In the genomic region with DNA sequence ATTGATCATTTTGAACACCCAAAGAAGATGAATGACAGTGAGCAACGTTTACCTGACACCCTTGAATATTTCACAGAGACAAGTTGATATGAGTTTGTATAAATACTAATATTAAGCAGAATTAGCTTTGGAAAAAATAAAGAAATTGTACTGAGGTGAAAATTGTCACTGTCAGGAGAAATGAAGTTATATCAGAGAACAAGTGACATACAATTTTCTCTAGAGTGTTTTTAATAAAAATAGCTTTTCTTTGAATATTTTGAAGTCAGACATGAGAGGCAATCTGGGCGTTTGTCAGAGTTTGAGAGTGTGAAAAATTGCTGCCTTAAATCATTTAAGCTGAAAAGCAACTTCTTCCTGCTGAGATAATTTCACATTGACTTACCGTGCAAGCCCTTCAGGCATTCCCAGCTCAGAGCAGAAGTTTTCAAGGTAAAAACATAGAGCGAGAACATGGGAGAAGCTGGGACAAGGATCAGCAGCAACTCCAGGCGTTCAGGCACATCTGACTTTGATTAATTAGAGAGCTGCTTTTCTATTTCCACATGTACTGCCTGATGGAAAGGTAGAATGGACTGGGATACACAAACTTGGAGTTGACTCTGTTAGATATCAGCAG, we compare ENCODE assay signal across 16 cellular contexts.
DNase-seq lines count a peak whose midpoint lies in the region; ATAC-seq and TF ChIP-seq lines count a peak whose summit lies in the region.
"Had no signal": no experiment of that assay in that cellular context is flagged by ENCODE, and none has a peak within 500 bp of the region (broad histone marks: within the 10 kb centered on the region; RNA-seq: fewer than 3 reads in every experiment).

No MANE protein-coding gene starts in this region.

- no TSS peak for BruUV-seq in A673 (replicated peaks; lab: Mats Ljungman, UMichigan)

- no peaks in the 10 kb centered on the region for H3K4me1 ChIP-seq in A673 (ENCODE audit: insufficient read depth, low read length, poor library complexity, severe bottlenecking)
- peaks cover 47% of the 10 kb centered on the region for H3K4me1 ChIP-seq in SJCRH30
- H3K4me1 ChIP-seq in upper lobe of right lung: no peaks in the 10 kb centered on the region
- H3K4me1 ChIP-seq: SJSA1 had no signal

- no peak for ATAC-seq in upper lobe of right lung
- no peak for ATAC-seq in HG03571 (IDR thresholded peaks at IDR 0.05; ENCODE audit: unreplicated experiment)
- no peak for ATAC-seq in GM21619 (IDR thresholded peaks at IDR 0.05; ENCODE audit: unreplicated experiment)

- DNase-seq in A673 (ENCODE audit: low spot score) (peak; percentile 14), HEK293T (ENCODE audit: extremely low spot score) (no peak), SJCRH30 (peak; percentile 32 to 67), left kidney (ENCODE audit: low read depth, low spot score) (peak; percentile 24), upper lobe of right lung (no peak), HuH-7.5 (ENCODE audit: low spot score) (no peak)
- DNase-seq: EL, H7, MV-4-11, NCI-H1105 treated with DMSO at 0.1 percent for 48 hours, NCI-H1694 treated with DMSO at 0.1 percent for 48 hours, NCI-H2081 treated with DMSO at 0.1 percent for 48 hours, NCI-H774 had no signal

- no peak overlapping the region for H3K27ac ChIP-seq in A673 (ENCODE audit: low read depth, low read length, poor library complexity, severe bottlenecking)
- H3K27ac ChIP-seq in SJCRH30: peak overlapping the region; percentile 81
- no peak overlapping the region for H3K27ac ChIP-seq in upper lobe of right lung
- H3K27ac ChIP-seq: SJSA1 had no signal

- POLR2A ChIA-PET in A673 (lab: Charles Lee; ENCODE audit: low non-redundant PET): interaction anchor here (0.6 kb wide), 1 partner anchor 17 kb away, joined by 9 read pairs; no protein-coding TSS in a partner anchor
- POLR2A ChIA-PET in HEK293T (lab: Yijun Ruan, JAX): no interaction called here

- peaks cover 94% of the 10 kb centered on the region for H3K27me3 ChIP-seq in A673 (replicated peaks; ENCODE audit: insufficient read depth, low read depth, low read length, poor library complexity)
- H3K27me3 ChIP-seq in SJCRH30: no peaks in the 10 kb centered on the region
- H3K27me3 ChIP-seq in upper lobe of right lung: no peaks in the 10 kb centered on the region

- CTCF ChIA-PET in A673 (lab: Charles Lee) (no interaction called here), HEK293T (lab: Yijun Ruan, JAX) (interaction anchor here (0.6 kb wide), 1 partner anchor 741 kb away, joined by 4 read pairs; no protein-coding TSS in a partner anchor)

- H3K9me3 ChIP-seq in A673 (ENCODE audit: low read depth, low read length, poor library complexity, severe bottlenecking) (no peaks in the 10 kb centered on the region), SJCRH30 (replicated peaks) (no peaks in the 10 kb centered on the region), upper lobe of right lung (no peaks in the 10 kb centered on the region)
- H3K9me3 ChIP-seq: SJSA1 had no signal

- intact Hi-C loops in A673 (cut with micrococcal nuclease; ENCODE audit: unreplicated experiment) (no loop called here), upper lobe of right lung (cut with DNase I) (no loop called here)

- H3K36me3 ChIP-seq in A673 (ENCODE audit: insufficient read depth, low read length, poor library complexity, severe bottlenecking) (no peaks in the 10 kb centered on the region), SJCRH30 (no peaks in the 10 kb centered on the region), upper lobe of right lung (no peaks in the 10 kb centered on the region)
- H3K36me3 ChIP-seq: SJSA1 had no signal

- no peak for TF ChIP-seq CTCF in A673 (conservative IDR thresholded peaks at IDR 0.05; ENCODE audit: low read depth, low read length)
- TF ChIP-seq CTCF in upper lobe of right lung (IDR thresholded peaks at IDR 0.05): no peak

- H3K4me3 ChIP-seq in A673 (ENCODE audit: low read depth, low read length, poor library complexity, severe bottlenecking): no peak overlapping the region
- H3K4me3 ChIP-seq in SJCRH30: peak overlapping the region; percentile 23
- H3K4me3 ChIP-seq in upper lobe of right lung: no peak overlapping the region
- H3K4me3 ChIP-seq: SJSA1 had no signal

TF ChIP-seq in HEK293T, 16 proteins besides CTCF, POLR2A, EP300 and RAD21:
- TF ChIP-seq, protein P1, sequence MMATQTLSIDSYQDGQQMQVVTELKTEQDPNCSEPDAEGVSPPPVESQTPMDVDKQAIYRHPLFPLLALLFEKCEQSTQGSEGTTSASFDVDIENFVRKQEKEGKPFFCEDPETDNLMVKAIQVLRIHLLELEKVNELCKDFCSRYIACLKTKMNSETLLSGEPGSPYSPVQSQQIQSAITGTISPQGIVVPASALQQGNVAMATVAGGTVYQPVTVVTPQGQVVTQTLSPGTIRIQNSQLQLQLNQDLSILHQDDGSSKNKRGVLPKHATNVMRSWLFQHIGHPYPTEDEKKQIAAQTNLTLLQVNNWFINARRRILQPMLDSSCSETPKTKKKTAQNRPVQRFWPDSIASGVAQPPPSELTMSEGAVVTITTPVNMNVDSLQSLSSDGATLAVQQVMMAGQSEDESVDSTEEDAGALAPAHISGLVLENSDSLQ (IDR thresholded peaks at IDR 0.05): peak; percentile 88
- TF ChIP-seq LEF1 (IDR thresholded peaks at IDR 0.05; ENCODE audit: borderline replicate concordance): no peak
- no peak for TF ChIP-seq FOXM1 (IDR thresholded peaks at IDR 0.05; ENCODE audit: borderline replicate concordance)
- TF ChIP-seq BHLHE40 (IDR thresholded peaks at IDR 0.05; ENCODE audit: borderline replicate concordance): no peak
- no peak for TF ChIP-seq SUZ12 (IDR thresholded peaks at IDR 0.05)
TF ChIP-seq in HEK293T: peak in this region for 1.

Comparison
In these comparisons a context has a peak if more than half of its experiments do, and no peak if none do; other contexts are left out.
1. DNase-seq: peak in A673 (single experiment), SJCRH30 (2 of 2) and left kidney (single experiment); none in HEK293T (single experiment), upper lobe of right lung (single experiment) and HuH-7.5 (single experiment).